Comparison of ENCODE assay signal across 11 cellular contexts in genomic region chrX:151973262-151973661, GRCh38. TPM values are rescaled to one million over a fixed set of nuclear protein-coding genes. Genes with fewer than 3 reads are reported as not detected.
DNase-seq lines count a peak whose midpoint lies in the region; ATAC-seq and TF ChIP-seq lines count a peak whose summit lies in the region.
"Had no signal": no experiment of that assay in that cellular context is flagged by ENCODE, and none has a peak within 500 bp of the region (broad histone marks: within the 10 kb centered on the region; RNA-seq: fewer than 3 reads in every experiment).

No MANE protein-coding gene starts in this region.

- ATAC-seq in upper lobe of left lung (ENCODE audit: low FRiP score in 2 of 2), result no peak
- no peak for ATAC-seq in left colon

- H2BK5ac ChIP-seq in mesenchymal stem cell (ENCODE audit: low read depth, low read length, poor library complexity, severe bottlenecking), result no peak overlapping the region

- peaks cover 12% of the 10 kb centered on the region for H3K27me3 Mint-ChIP-seq in activated naive CD8-positive, alpha-beta T cell
- peaks cover 24% of the 10 kb centered on the region for H3K27me3 Mint-ChIP-seq in activated naive CD8-positive, alpha-beta T cell treated with anti-CD3 and anti-CD28 coated beads for 36 hours

- no peak overlapping the region for H2BK15ac ChIP-seq in mesenchymal stem cell (ENCODE audit: low read depth, poor library complexity, severe bottlenecking)

- no peak for DNase-seq in activated naive CD8-positive, alpha-beta T cell treated with anti-CD3 and anti-CD28 coated beads for 36 hours
- DNase-seq in cardiac fibroblast (ENCODE audit: low read depth in 2 of 2) (peak in 1 of 2 donors; percentile 5), mesenchymal stem cell (no peak), upper lobe of left lung (no peak), ovary (no peak), pons (ENCODE audit: low spot score) (no peak), left colon (no peak)
- DNase-seq: activated T-cell treated with anti-CD3 and anti-CD28 coated beads, Interleukin-2, amount 50 U/mL, for 48 hours; KBM-7 had no signal

- H3K27me3 ChIP-seq in mesenchymal stem cell (ENCODE audit: control insufficient read depth in 1 of 2, insufficient read depth in 1 of 2, low read length in 2 of 2) (peaks cover 0 to 31% of the 10 kb centered on the region in 2 experiments), upper lobe of left lung (peaks cover 0 to 6% (median 0%) of the 10 kb centered on the region in 4 donors), ovary (no peaks in the 10 kb centered on the region)

- H3K23ac ChIP-seq in mesenchymal stem cell (ENCODE audit: low read length in 2 of 2), result no peak overlapping the region

- peak overlapping the region; percentile 84 for H3K9ac ChIP-seq in mesenchymal stem cell (ENCODE audit: low read length)

- peak overlapping the region; percentile 23 for H3K4me3 Mint-ChIP-seq in activated naive CD8-positive, alpha-beta T cell
- H3K4me3 Mint-ChIP-seq in activated naive CD8-positive, alpha-beta T cell treated with anti-CD3 and anti-CD28 coated beads for 36 hours, result no peak overlapping the region

- no peak overlapping the region for H3K27ac Mint-ChIP-seq in activated naive CD8-positive, alpha-beta T cell
- H3K27ac Mint-ChIP-seq in activated naive CD8-positive, alpha-beta T cell treated with anti-CD3 and anti-CD28 coated beads for 36 hours, result no peak overlapping the region

- no peak overlapping the region for H2BK12ac ChIP-seq in mesenchymal stem cell (ENCODE audit: low read length in 2 of 2)

- peaks cover 1% of the 10 kb centered on the region for H3K79me1 ChIP-seq in mesenchymal stem cell (replicated peaks; ENCODE audit: low read length, poor library complexity, severe bottlenecking)

- peaks cover 3 to 19% of the 10 kb centered on the region in 2 experiments for H3K36me3 ChIP-seq in mesenchymal stem cell (ENCODE audit: control insufficient read depth in 1 of 2, insufficient read depth in 2 of 2, low read depth in 1 of 2, low read length in 2 of 2)
- peaks cover 0 to 8% (median 0%) of the 10 kb centered on the region in 4 donors for H3K36me3 ChIP-seq in upper lobe of left lung
- no peaks in the 10 kb centered on the region for H3K36me3 ChIP-seq in ovary

- H4K8ac ChIP-seq in mesenchymal stem cell (ENCODE audit: low read length), result no peak overlapping the region

- no peaks in the 10 kb centered on the region for H3K36me3 Mint-ChIP-seq in activated naive CD8-positive, alpha-beta T cell
- H3K36me3 Mint-ChIP-seq in activated naive CD8-positive, alpha-beta T cell treated with anti-CD3 and anti-CD28 coated beads for 36 hours, result no peaks in the 10 kb centered on the region

- H3K27ac ChIP-seq in mesenchymal stem cell (ENCODE audit: low read length, poor library complexity, severe bottlenecking) (no peak overlapping the region), upper lobe of left lung (peak overlapping the region; percentile 62 to 84 (median 78)), ovary (no peak overlapping the region)

- H3K4me3 ChIP-seq in cardiac fibroblast (replicated peaks in 1 of 2; ENCODE audit: low read depth in 2 of 2, low read length in 2 of 2) (peak overlapping the region; percentile 66 to 75), mesenchymal stem cell (ENCODE audit: insufficient read depth in 1 of 2, low read depth in 1 of 2, low read length in 2 of 2) (peak overlapping the region in 1 of 2 experiments; percentile 81), upper lobe of left lung (peak overlapping the region in 3 of 4 donors; percentile 47 to 56 (median 55)), ovary (no peak overlapping the region)

- TF ChIP-seq CTCF in cardiac fibroblast (IDR thresholded peaks at IDR 0.05; ENCODE audit: low read depth, low read length) (no peak), upper lobe of left lung (IDR thresholded peaks at IDR 0.05) (no peak), ovary (IDR thresholded peaks at IDR 0.05) (no peak)

- intact Hi-C loops in ovary (cut with DNase I), result no loop called here
- intact Hi-C loops in left colon (cut with DNase I, micrococcal nuclease), result no loop called here

- H3K4me1 ChIP-seq in mesenchymal stem cell (ENCODE audit: control insufficient read depth, insufficient read depth, low read depth, low read length) (peaks cover 15% of the 10 kb centered on the region), upper lobe of left lung (peaks cover 0 to 4% (median 0%) of the 10 kb centered on the region in 4 donors), ovary (ENCODE audit: insufficient read depth) (no peaks in the 10 kb centered on the region)

- no peaks in the 10 kb centered on the region for H3K4me1 Mint-ChIP-seq in activated naive CD8-positive, alpha-beta T cell (ENCODE audit: low read depth)
- H3K4me1 Mint-ChIP-seq in activated naive CD8-positive, alpha-beta T cell treated with anti-CD3 and anti-CD28 coated beads for 36 hours, result no peaks in the 10 kb centered on the region

- no peak overlapping the region for H3K14ac ChIP-seq in mesenchymal stem cell (ENCODE audit: low read length in 2 of 2)

- H3K4ac ChIP-seq in mesenchymal stem cell (ENCODE audit: low read depth in 1 of 2, low read length in 2 of 2), result no peak overlapping the region

- 50% methylated on average over 3 of the region's 4 CpGs for WGBS in mesenchymal stem cell
- 37 to 68% methylated on average over 4 of the region's 4 CpGs for WGBS in upper lobe of left lung, 2 donors
- WGBS in ovary, 3 donors, result 49 to 65% (median 61%) methylated on average over 4 of the region's 4 CpGs

- H3K9me3 Mint-ChIP-seq in activated naive CD8-positive, alpha-beta T cell (ENCODE audit: low read depth), result no peaks in the 10 kb centered on the region
- no peaks in the 10 kb centered on the region for H3K9me3 Mint-ChIP-seq in activated naive CD8-positive, alpha-beta T cell treated with anti-CD3 and anti-CD28 coated beads for 36 hours

- peak overlapping the region; percentile 79 for H3K4me2 ChIP-seq in mesenchymal stem cell (ENCODE audit: low read length, poor library complexity, severe bottlenecking)

- TF ChIP-seq POLR2A in upper lobe of left lung (IDR thresholded peaks at IDR 0.05) (no peak), ovary (IDR thresholded peaks at IDR 0.05) (no peak)

- H2BK120ac ChIP-seq in mesenchymal stem cell (ENCODE audit: low read depth, low read length), result no peak overlapping the region

- H2AK5ac ChIP-seq in mesenchymal stem cell (ENCODE audit: low read length, severe bottlenecking), result no peak overlapping the region

- no peak overlapping the region for H3K18ac ChIP-seq in mesenchymal stem cell (ENCODE audit: low read depth in 1 of 2, low read length in 2 of 2)

- TF ChIP-seq EP300 in upper lobe of left lung (IDR thresholded peaks at IDR 0.05) (no peak), ovary (IDR thresholded peaks at IDR 0.05) (no peak)

- H4K91ac ChIP-seq in mesenchymal stem cell (ENCODE audit: low read length), result no peak overlapping the region

- H2AFZ ChIP-seq in mesenchymal stem cell (ENCODE audit: low read depth, low read length), result no peak overlapping the region

- peaks cover 5% of the 10 kb centered on the region for H3K9me3 ChIP-seq in mesenchymal stem cell (ENCODE audit: control insufficient read depth, low read length)
- H3K9me3 ChIP-seq in upper lobe of left lung, result no peaks in the 10 kb centered on the region
- H3K9me3 ChIP-seq in ovary, result no peaks in the 10 kb centered on the region

RNA-seq across cellular contexts. Expression of gene GABRE, which starts 1.2 kb away (rescaled TPM):
- total RNA-seq in activated naive CD8-positive, alpha-beta T cell treated with anti-CD3 and anti-CD28 coated beads for 36 hours, result not detected
- polyA plus RNA-seq in mesenchymal stem cell (2013, experiment 1 of 2), result 3.0 TPM
- 3.3 TPM for polyA plus RNA-seq in mesenchymal stem cell (2013, experiment 2 of 2)
- 100 to 1,000 TPM in 1 of 6 donors, 10 to 100 TPM in 5; 21.7 to 139 (median 41.8) TPM for total RNA-seq in upper lobe of left lung
- total RNA-seq in ovary, result 10 to 100 TPM in 4 of 7 donors, 1 to 10 TPM in 3; 2.1 to 24.7 (median 10.2) TPM
- 10 to 100 TPM in 1 of 2 donors, 1 to 10 TPM in 1; 2.0 to 11.0 TPM for polyA plus RNA-seq in ovary
- total RNA-seq in left colon, result 10 to 100 TPM; 17.7 to 19.3 TPM
- total RNA-seq: A673 had no signal

Comparison
In these comparisons a context has a peak if more than half of its experiments do, and no peak if none do; other contexts are left out.
1. H3K27ac ChIP-seq: peak in upper lobe of left lung (4 of 4); none in mesenchymal stem cell (single experiment) and ovary (0 of 2).